ENCODE assay signal across 1 cellular context in genomic region chr9:111627260-111627963, GRCh38.
TF ChIP-seq lines count a peak whose summit lies in the region.

No MANE protein-coding gene starts in this region.

TF ChIP-seq in HepG2, 621 proteins besides CTCF, POLR2A, EP300 and RAD21 (continued from another document and continues in another):
- TF ChIP-seq GATAD2A (CRISPR knock-in tag; IDR thresholded peaks at IDR 0.05) = peak; percentile 54
- TF ChIP-seq THAP8 (CRISPR knock-in tag; IDR thresholded peaks at IDR 0.05; ENCODE audit: borderline replicate concordance) = no peak
- TF ChIP-seq SAFB2 (CRISPR knock-in tag; IDR thresholded peaks at IDR 0.05; ENCODE audit: borderline replicate concordance, low read depth) = no peak
- no peak for TF ChIP-seq NONO (IDR thresholded peaks at IDR 0.05)
- no peak for TF ChIP-seq NONO (CRISPR knock-in tag; conservative IDR thresholded peaks at IDR 0.05)
- TF ChIP-seq MED1 (CRISPR knock-in tag; IDR thresholded peaks at IDR 0.05) = 0 out of 2 replicates have a peak, but pooled peaks have one; percentile 19
- no peak for TF ChIP-seq ZNF776 (CRISPR knock-in tag; IDR thresholded peaks at IDR 0.05)
- peak; percentile 74 for TF ChIP-seq SALL1 (CRISPR knock-in tag; IDR thresholded peaks at IDR 0.05)
- no peak for TF ChIP-seq ZBTB34 (CRISPR knock-in tag; IDR thresholded peaks at IDR 0.05)
- TF ChIP-seq ZSCAN5A (CRISPR knock-in tag; IDR thresholded peaks at IDR 0.05; ENCODE audit: borderline replicate concordance) = no peak
- TF ChIP-seq KLF13 (CRISPR knock-in tag; IDR thresholded peaks at IDR 0.05) = no peak
- no peak for TF ChIP-seq ELF3 (CRISPR knock-in tag; IDR thresholded peaks at IDR 0.05)
- TF ChIP-seq DPF2 (CRISPR knock-in tag; IDR thresholded peaks at IDR 0.05; ENCODE audit: borderline replicate concordance, low read depth) = no peak
- TF ChIP-seq ZNF552 (CRISPR knock-in tag; IDR thresholded peaks at IDR 0.05; ENCODE audit: borderline replicate concordance) = no peak
- TF ChIP-seq AHDC1 (CRISPR knock-in tag; IDR thresholded peaks at IDR 0.05; ENCODE audit: borderline replicate concordance) = peak; percentile 47; the same call in 1 of the 2 replicates
- TF ChIP-seq KLF9 (CRISPR knock-in tag; IDR thresholded peaks at IDR 0.05; ENCODE audit: low read depth) = no peak
- TF ChIP-seq ERF (CRISPR knock-in tag; IDR thresholded peaks at IDR 0.05) = no peak
- TF ChIP-seq KLF6 (CRISPR knock-in tag; IDR thresholded peaks at IDR 0.05) = no peak
- no peak for TF ChIP-seq ELF1 (CRISPR knock-in tag; IDR thresholded peaks at IDR 0.05)
- TF ChIP-seq BCL3 (CRISPR knock-in tag; IDR thresholded peaks at IDR 0.05) = no peak
- TF ChIP-seq TBL1XR1 (IDR thresholded peaks at IDR 0.05; ENCODE audit: borderline replicate concordance, low read length, partially characterized antibody) = no peak
- no peak for TF ChIP-seq PRPF4 (IDR thresholded peaks at IDR 0.05; ENCODE audit: low read depth, low read length, poor library complexity, severe bottlenecking)
- TF ChIP-seq ZNF362 (CRISPR knock-in tag; IDR thresholded peaks at IDR 0.05; ENCODE audit: borderline replicate concordance) = peak; percentile 70; the same call in 1 of the 2 replicates
- no peak for TF ChIP-seq ZNF512 (CRISPR knock-in tag; IDR thresholded peaks at IDR 0.05)
- TF ChIP-seq CBFB (CRISPR knock-in tag; IDR thresholded peaks at IDR 0.05) = no peak
- no peak for TF ChIP-seq PATZ1 (CRISPR knock-in tag; IDR thresholded peaks at IDR 0.05)
- no peak for TF ChIP-seq KDM6A (CRISPR knock-in tag; IDR thresholded peaks at IDR 0.05; ENCODE audit: low read depth)
- no peak for TF ChIP-seq TARDBP (CRISPR knock-in tag; IDR thresholded peaks at IDR 0.05)
- TF ChIP-seq MAF1 (CRISPR knock-in tag; IDR thresholded peaks at IDR 0.05; ENCODE audit: borderline replicate concordance) = no peak
- TF ChIP-seq PAX8 (CRISPR knock-in tag; IDR thresholded peaks at IDR 0.05; ENCODE audit: borderline replicate concordance) = no peak
- no peak for TF ChIP-seq ZFP37 (CRISPR knock-in tag; IDR thresholded peaks at IDR 0.05; ENCODE audit: borderline replicate concordance)
- no peak for TF ChIP-seq MAZ (IDR thresholded peaks at IDR 0.05; ENCODE audit: borderline replicate concordance, low read depth, low read length)
- no peak for TF ChIP-seq MAZ (CRISPR knock-in tag; IDR thresholded peaks at IDR 0.05; ENCODE audit: low read depth)
- TF ChIP-seq ZNF44 (CRISPR knock-in tag; IDR thresholded peaks at IDR 0.05) = no peak
- TF ChIP-seq GFI1 (CRISPR knock-in tag; IDR thresholded peaks at IDR 0.05; ENCODE audit: borderline replicate concordance) = no peak
- no peak for TF ChIP-seq ZNF614 (CRISPR knock-in tag; IDR thresholded peaks at IDR 0.05; ENCODE audit: borderline replicate concordance)
- TF ChIP-seq CREB1 (IDR thresholded peaks at IDR 0.05) = no peak
- peak; percentile 43; the same call in 1 of the 2 replicates for TF ChIP-seq CREB1 (CRISPR knock-in tag; IDR thresholded peaks at IDR 0.05)
- TF ChIP-seq EEA1 (CRISPR knock-in tag; IDR thresholded peaks at IDR 0.05; ENCODE audit: borderline replicate concordance) = no peak
- 0 out of 2 replicates have a peak, but pooled peaks have one; percentile 42 for TF ChIP-seq CEBPG (CRISPR knock-in tag; IDR thresholded peaks at IDR 0.05)
- TF ChIP-seq DDIT3 (CRISPR knock-in tag; IDR thresholded peaks at IDR 0.05) = no peak
- no peak for TF ChIP-seq SMC3 (IDR thresholded peaks at IDR 0.05; ENCODE audit: low read length)
- no peak for TF ChIP-seq ZNF597 (CRISPR knock-in tag; IDR thresholded peaks at IDR 0.05)
- TF ChIP-seq ASH2L (IDR thresholded peaks at IDR 0.05; ENCODE audit: insufficient read length, low read depth, low read length) = peak; percentile 42
- TF ChIP-seq ZNF121 (CRISPR knock-in tag; IDR thresholded peaks at IDR 0.05) = peak; percentile 91
